Comparison of ENCODE assay signal across 1 cellular context in the genomic region with DNA sequence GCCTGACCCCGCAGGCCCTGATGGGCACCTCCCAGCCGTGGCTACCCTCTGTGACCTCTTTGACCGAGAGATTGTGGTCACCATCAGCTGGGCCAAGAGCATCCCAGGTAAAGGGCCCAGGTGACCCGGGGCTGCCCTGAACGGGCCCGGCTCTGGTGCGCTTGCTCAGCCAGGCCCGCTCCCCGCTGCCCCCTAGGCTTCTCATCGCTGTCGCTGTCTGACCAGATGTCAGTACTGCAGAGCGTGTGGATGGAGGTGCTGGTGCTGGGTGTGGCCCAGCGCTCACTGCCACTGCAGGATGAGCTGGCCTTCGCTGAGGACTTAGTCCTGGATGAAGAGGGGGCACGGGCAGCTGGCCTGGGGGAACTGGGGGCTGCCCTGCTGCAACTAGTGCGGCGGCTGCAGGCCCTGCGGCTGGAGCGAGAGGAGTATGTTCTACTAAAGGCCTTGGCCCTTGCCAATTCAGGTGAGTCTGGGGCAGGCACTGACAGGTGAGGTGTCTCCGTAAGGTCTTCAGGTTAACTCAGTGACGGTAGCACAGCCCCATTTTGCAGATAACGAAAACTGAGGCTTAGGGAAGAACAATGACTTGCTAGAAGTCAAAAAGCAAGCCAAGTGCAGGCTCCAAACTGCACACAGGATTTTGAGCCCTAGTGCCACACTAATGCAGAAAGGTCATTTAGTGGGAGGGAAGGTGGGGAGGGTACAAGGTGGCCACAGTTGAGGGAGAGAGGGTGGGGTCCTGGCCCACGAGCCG.
TF ChIP-seq lines count a peak whose summit lies in the region.

No MANE protein-coding gene starts in this region.

TF ChIP-seq in HEK293, 187 proteins besides CTCF, POLR2A, EP300 and RAD21:
- TF ChIP-seq, protein P1, sequence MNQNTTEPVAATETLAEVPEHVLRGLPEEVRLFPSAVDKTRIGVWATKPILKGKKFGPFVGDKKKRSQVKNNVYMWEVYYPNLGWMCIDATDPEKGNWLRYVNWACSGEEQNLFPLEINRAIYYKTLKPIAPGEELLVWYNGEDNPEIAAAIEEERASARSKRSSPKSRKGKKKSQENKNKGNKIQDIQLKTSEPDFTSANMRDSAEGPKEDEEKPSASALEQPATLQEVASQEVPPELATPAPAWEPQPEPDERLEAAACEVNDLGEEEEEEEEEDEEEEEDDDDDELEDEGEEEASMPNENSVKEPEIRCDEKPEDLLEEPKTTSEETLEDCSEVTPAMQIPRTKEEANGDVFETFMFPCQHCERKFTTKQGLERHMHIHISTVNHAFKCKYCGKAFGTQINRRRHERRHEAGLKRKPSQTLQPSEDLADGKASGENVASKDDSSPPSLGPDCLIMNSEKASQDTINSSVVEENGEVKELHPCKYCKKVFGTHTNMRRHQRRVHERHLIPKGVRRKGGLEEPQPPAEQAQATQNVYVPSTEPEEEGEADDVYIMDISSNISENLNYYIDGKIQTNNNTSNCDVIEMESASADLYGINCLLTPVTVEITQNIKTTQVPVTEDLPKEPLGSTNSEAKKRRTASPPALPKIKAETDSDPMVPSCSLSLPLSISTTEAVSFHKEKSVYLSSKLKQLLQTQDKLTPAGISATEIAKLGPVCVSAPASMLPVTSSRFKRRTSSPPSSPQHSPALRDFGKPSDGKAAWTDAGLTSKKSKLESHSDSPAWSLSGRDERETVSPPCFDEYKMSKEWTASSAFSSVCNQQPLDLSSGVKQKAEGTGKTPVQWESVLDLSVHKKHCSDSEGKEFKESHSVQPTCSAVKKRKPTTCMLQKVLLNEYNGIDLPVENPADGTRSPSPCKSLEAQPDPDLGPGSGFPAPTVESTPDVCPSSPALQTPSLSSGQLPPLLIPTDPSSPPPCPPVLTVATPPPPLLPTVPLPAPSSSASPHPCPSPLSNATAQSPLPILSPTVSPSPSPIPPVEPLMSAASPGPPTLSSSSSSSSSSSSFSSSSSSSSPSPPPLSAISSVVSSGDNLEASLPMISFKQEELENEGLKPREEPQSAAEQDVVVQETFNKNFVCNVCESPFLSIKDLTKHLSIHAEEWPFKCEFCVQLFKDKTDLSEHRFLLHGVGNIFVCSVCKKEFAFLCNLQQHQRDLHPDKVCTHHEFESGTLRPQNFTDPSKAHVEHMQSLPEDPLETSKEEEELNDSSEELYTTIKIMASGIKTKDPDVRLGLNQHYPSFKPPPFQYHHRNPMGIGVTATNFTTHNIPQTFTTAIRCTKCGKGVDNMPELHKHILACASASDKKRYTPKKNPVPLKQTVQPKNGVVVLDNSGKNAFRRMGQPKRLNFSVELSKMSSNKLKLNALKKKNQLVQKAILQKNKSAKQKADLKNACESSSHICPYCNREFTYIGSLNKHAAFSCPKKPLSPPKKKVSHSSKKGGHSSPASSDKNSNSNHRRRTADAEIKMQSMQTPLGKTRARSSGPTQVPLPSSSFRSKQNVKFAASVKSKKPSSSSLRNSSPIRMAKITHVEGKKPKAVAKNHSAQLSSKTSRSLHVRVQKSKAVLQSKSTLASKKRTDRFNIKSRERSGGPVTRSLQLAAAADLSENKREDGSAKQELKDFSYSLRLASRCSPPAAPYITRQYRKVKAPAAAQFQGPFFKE (tag by site-specific recombination; IDR thresholded peaks at IDR 0.05; ENCODE audit: borderline replicate concordance) = no peak
- TF ChIP-seq SP7 (tag by site-specific recombination; IDR thresholded peaks at IDR 0.05) = no peak
- no peak for TF ChIP-seq SCRT2 (tag by site-specific recombination; IDR thresholded peaks at IDR 0.05)
- TF ChIP-seq, protein P2, sequence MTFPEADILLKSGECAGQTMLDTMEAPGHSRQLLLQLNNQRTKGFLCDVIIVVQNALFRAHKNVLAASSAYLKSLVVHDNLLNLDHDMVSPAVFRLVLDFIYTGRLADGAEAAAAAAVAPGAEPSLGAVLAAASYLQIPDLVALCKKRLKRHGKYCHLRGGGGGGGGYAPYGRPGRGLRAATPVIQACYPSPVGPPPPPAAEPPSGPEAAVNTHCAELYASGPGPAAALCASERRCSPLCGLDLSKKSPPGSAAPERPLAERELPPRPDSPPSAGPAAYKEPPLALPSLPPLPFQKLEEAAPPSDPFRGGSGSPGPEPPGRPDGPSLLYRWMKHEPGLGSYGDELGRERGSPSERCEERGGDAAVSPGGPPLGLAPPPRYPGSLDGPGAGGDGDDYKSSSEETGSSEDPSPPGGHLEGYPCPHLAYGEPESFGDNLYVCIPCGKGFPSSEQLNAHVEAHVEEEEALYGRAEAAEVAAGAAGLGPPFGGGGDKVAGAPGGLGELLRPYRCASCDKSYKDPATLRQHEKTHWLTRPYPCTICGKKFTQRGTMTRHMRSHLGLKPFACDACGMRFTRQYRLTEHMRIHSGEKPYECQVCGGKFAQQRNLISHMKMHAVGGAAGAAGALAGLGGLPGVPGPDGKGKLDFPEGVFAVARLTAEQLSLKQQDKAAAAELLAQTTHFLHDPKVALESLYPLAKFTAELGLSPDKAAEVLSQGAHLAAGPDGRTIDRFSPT (tag by site-specific recombination; IDR thresholded peaks at IDR 0.05) = no peak
- TF ChIP-seq, protein P3, sequence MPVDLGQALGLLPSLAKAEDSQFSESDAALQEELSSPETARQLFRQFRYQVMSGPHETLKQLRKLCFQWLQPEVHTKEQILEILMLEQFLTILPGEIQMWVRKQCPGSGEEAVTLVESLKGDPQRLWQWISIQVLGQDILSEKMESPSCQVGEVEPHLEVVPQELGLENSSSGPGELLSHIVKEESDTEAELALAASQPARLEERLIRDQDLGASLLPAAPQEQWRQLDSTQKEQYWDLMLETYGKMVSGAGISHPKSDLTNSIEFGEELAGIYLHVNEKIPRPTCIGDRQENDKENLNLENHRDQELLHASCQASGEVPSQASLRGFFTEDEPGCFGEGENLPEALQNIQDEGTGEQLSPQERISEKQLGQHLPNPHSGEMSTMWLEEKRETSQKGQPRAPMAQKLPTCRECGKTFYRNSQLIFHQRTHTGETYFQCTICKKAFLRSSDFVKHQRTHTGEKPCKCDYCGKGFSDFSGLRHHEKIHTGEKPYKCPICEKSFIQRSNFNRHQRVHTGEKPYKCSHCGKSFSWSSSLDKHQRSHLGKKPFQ (tag by site-specific recombination; IDR thresholded peaks at IDR 0.05) = no peak
- TF ChIP-seq, protein P4, sequence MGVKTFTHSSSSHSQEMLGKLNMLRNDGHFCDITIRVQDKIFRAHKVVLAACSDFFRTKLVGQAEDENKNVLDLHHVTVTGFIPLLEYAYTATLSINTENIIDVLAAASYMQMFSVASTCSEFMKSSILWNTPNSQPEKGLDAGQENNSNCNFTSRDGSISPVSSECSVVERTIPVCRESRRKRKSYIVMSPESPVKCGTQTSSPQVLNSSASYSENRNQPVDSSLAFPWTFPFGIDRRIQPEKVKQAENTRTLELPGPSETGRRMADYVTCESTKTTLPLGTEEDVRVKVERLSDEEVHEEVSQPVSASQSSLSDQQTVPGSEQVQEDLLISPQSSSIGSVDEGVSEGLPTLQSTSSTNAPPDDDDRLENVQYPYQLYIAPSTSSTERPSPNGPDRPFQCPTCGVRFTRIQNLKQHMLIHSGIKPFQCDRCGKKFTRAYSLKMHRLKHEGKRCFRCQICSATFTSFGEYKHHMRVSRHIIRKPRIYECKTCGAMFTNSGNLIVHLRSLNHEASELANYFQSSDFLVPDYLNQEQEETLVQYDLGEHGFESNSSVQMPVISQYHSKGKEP (tag by site-specific recombination; IDR thresholded peaks at IDR 0.05) = no peak
- TF ChIP-seq ZNF292 (tag by site-specific recombination; IDR thresholded peaks at IDR 0.05; ENCODE audit: borderline replicate concordance, low read depth) = no peak
- TF ChIP-seq, protein P5, sequence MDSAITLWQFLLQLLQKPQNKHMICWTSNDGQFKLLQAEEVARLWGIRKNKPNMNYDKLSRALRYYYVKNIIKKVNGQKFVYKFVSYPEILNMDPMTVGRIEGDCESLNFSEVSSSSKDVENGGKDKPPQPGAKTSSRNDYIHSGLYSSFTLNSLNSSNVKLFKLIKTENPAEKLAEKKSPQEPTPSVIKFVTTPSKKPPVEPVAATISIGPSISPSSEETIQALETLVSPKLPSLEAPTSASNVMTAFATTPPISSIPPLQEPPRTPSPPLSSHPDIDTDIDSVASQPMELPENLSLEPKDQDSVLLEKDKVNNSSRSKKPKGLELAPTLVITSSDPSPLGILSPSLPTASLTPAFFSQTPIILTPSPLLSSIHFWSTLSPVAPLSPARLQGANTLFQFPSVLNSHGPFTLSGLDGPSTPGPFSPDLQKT (IDR thresholded peaks at IDR 0.05; ENCODE audit: borderline replicate concordance, low read depth, low read length) = no peak
